In genomic region chr6:14283600-14284235, GRCh38 we compare ENCODE assay signal across 2 cellular contexts.
A peak's percentile ranks its signal among the peaks of the same experiment; 100 is the strongest.
TF ChIP-seq lines count a peak whose summit lies in the region.

No MANE protein-coding gene starts in this region.

TF ChIP-seq in GM12878, 131 proteins besides CTCF, POLR2A, EP300 and RAD21 (continued from another document):
- TF ChIP-seq CUX1 (IDR thresholded peaks at IDR 0.05; ENCODE audit: insufficient replicate concordance, low read depth, low read length) (no peak), BCL3 (IDR thresholded peaks at IDR 0.05; ENCODE audit: borderline replicate concordance, insufficient read depth, low read depth, low read length, poor library complexity, severe bottlenecking) (peak; percentile 26), SPI1 (IDR thresholded peaks at IDR 0.05; ENCODE audit: borderline replicate concordance, insufficient read depth, low read depth, low read length) (no peak), PAX8 (IDR thresholded peaks at IDR 0.05) (no peak)

TF ChIP-seq in liver, 16 proteins besides CTCF, POLR2A, EP300 and RAD21 (continued from another document):
- peak in 1 of 2 donors; percentile 2 for TF ChIP-seq EGR1 (IDR thresholded peaks at IDR 0.05; ENCODE audit: low read depth in 2 of 2)
- TF ChIP-seq GABPA (IDR thresholded peaks at IDR 0.05 in 1 of 2, conservative IDR thresholded peaks at IDR 0.05 in 1 of 2), result no peak
- no peak for TF ChIP-seq ATF3 (IDR thresholded peaks at IDR 0.05)
- peak; percentile 60 for TF ChIP-seq YY1 (IDR thresholded peaks at IDR 0.05)
- TF ChIP-seq HNF4A (conservative IDR thresholded peaks at IDR 0.05), result no peak
- no peak for TF ChIP-seq FOXA1 (IDR thresholded peaks at IDR 0.05)
- no peak for TF ChIP-seq REST (IDR thresholded peaks at IDR 0.05)
- TF ChIP-seq RXRA (IDR thresholded peaks at IDR 0.05), result no peak
TF ChIP-seq in liver: peak in this region for 3.
